10 cellular contexts compared by ENCODE assay signal in the genomic region with DNA sequence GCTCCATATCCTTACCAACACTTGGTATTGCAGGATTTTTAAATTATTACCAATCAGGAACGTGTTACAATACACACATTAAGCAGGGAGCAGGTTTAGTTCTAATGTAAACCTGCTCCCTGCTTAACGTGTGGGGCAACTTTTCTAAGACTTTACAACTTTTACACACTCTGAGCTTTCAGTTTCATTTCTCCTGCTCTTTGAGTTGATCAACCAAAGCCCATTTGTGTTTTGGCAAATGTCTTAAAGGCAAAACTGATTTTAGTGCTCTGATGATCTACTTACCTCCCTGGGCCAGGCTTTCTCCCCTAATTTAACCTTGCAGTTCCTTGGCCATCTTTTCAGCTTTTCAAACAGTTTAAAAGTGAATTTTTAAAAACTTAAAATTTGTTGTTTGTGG.
DNase-seq lines count a peak whose midpoint lies in the region; ATAC-seq and TF ChIP-seq lines count a peak whose summit lies in the region.
"Had no signal": no experiment of that assay in that cellular context is flagged by ENCODE, and none has a peak within 500 bp of the region (broad histone marks: within the 10 kb centered on the region; RNA-seq: fewer than 3 reads in every experiment).

No MANE protein-coding gene starts in this region.

- no peaks in the 10 kb centered on the region for H3K36me3 ChIP-seq in upper lobe of right lung
- H3K36me3 ChIP-seq: SJSA1 had no signal

- H3K27ac Mint-ChIP-seq in activated T-helper 1 cell treated with anti-CD3 and anti-CD28 coated beads, Interleukin-12 subunit alpha, Interleukin-12 subunit beta, Interleukin-2, Interleukin-4 antibody, amounts not matched to agents 30 ng/mL and 10 ng/mL and 1 ng/mL, durations not matched to agents 14 hours and 24 hours and 36 hours = peak overlapping the region; percentile 32

- TF ChIP-seq CTCF in GM13977 (IDR thresholded peaks at IDR 0.05; ENCODE audit: extremely low read depth, insufficient read depth, missing control alignments) (no peak), upper lobe of right lung (IDR thresholded peaks at IDR 0.05) (no peak)

- ATAC-seq in GM19468 (IDR thresholded peaks at IDR 0.05; ENCODE audit: extremely low read depth, unreplicated experiment) = peak; percentile 26
- ATAC-seq in HG03103 (IDR thresholded peaks at IDR 0.05; ENCODE audit: low read depth, unreplicated experiment) = peak; percentile 87
- ATAC-seq in upper lobe of right lung = no peak

- peaks cover 40% of the 10 kb centered on the region for H3K4me1 Mint-ChIP-seq in activated T-helper 1 cell treated with anti-CD3 and anti-CD28 coated beads, Interleukin-12 subunit alpha, Interleukin-12 subunit beta, Interleukin-2, Interleukin-4 antibody, amounts not matched to agents 30 ng/mL and 10 ng/mL and 1 ng/mL, durations not matched to agents 14 hours and 24 hours and 36 hours (ENCODE audit: low read depth)

- H3K36me3 Mint-ChIP-seq in activated T-helper 1 cell treated with anti-CD3 and anti-CD28 coated beads, Interleukin-12 subunit alpha, Interleukin-12 subunit beta, Interleukin-2, Interleukin-4 antibody, amounts not matched to agents 30 ng/mL and 10 ng/mL and 1 ng/mL, durations not matched to agents 14 hours and 24 hours and 36 hours (ENCODE audit: low read depth) = peaks cover 20% of the 10 kb centered on the region

- in situ Hi-C loops in GM13977 (cut with MboI; ENCODE audit: low pct_unique_long_range_greater_than_20kb, low sequenced_read_pairs, unreplicated experiment) (no loop called here), KBM-7 (cut with MboI; ENCODE audit: low pct_unique_long_range_greater_than_20kb, low sequenced_read_pairs) (no loop called here), G401 (cut with HindIII; ENCODE audit: low sequenced_read_pairs) (no loop called here)

- no peaks in the 10 kb centered on the region for H3K9me3 ChIP-seq in upper lobe of right lung
- H3K9me3 ChIP-seq: SJSA1 had no signal

- DNase-seq in GM13977 (ENCODE audit: low spot score) (peak; percentile 39), upper lobe of right lung (no peak), KBM-7 (no peak), epidermal melanocyte (ENCODE audit: insufficient read length, low spot score) (no peak), G401 (ENCODE audit: low spot score) (no peak)
- no peak for DNase-seq in activated T-helper 1 cell treated with anti-CD3 and anti-CD28 coated beads, Interleukin-12 subunit alpha, Interleukin-12 subunit beta, Interleukin-2, Interleukin-4 antibody, amounts not matched to agents 30 ng/mL and 10 ng/mL and 1 ng/mL, durations not matched to agents 14 hours and 24 hours and 36 hours (ENCODE audit: low spot score)
- DNase-seq: NCI-H187 had no signal

- H3K27me3 ChIP-seq in upper lobe of right lung = no peaks in the 10 kb centered on the region
- H3K27me3 ChIP-seq: SJSA1 had no signal

- no peaks in the 10 kb centered on the region for H3K27me3 Mint-ChIP-seq in activated T-helper 1 cell treated with anti-CD3 and anti-CD28 coated beads, Interleukin-12 subunit alpha, Interleukin-12 subunit beta, Interleukin-2, Interleukin-4 antibody, amounts not matched to agents 30 ng/mL and 10 ng/mL and 1 ng/mL, durations not matched to agents 14 hours and 24 hours and 36 hours (ENCODE audit: insufficient read depth)

- no peaks in the 10 kb centered on the region for H3K9me3 Mint-ChIP-seq in activated T-helper 1 cell treated with anti-CD3 and anti-CD28 coated beads, Interleukin-12 subunit alpha, Interleukin-12 subunit beta, Interleukin-2, Interleukin-4 antibody, amounts not matched to agents 30 ng/mL and 10 ng/mL and 1 ng/mL, durations not matched to agents 14 hours and 24 hours and 36 hours

- no peak overlapping the region for H3K27ac ChIP-seq in upper lobe of right lung
- H3K27ac ChIP-seq: SJSA1 had no signal

- peaks cover 8% of the 10 kb centered on the region for H3K4me1 ChIP-seq in upper lobe of right lung
- H3K4me1 ChIP-seq: SJSA1 had no signal

- H3K4me3 ChIP-seq in upper lobe of right lung = no peak overlapping the region
- H3K4me3 ChIP-seq: SJSA1 had no signal

- intact Hi-C loops in activated T-helper 1 cell treated with anti-CD3 and anti-CD28 coated beads, Interleukin-12 subunit alpha, Interleukin-12 subunit beta, Interleukin-2, Interleukin-4 antibody, amounts not matched to agents 30 ng/mL and 10 ng/mL and 1 ng/mL, durations not matched to agents 14 hours and 24 hours and 36 hours (cut with micrococcal nuclease) = loop anchor here (2.0 kb wide), 1 partner anchor 71 kb away; the partner anchor contains the start of gene ZBTB44
- intact Hi-C loops in upper lobe of right lung (cut with DNase I) = no loop called here

- H3K4me3 Mint-ChIP-seq in activated T-helper 1 cell treated with anti-CD3 and anti-CD28 coated beads, Interleukin-12 subunit alpha, Interleukin-12 subunit beta, Interleukin-2, Interleukin-4 antibody, amounts not matched to agents 30 ng/mL and 10 ng/mL and 1 ng/mL, durations not matched to agents 14 hours and 24 hours and 36 hours = peak overlapping the region; percentile 43
